Comparison of ENCODE assay signal across 37 cellular contexts in genomic region chr4:103329642-103330041, GRCh38.
"Had no signal": no experiment of that assay in that cellular context is flagged by ENCODE, and none has a peak within 500 bp of the region (broad histone marks: within the 10 kb centered on the region; RNA-seq: fewer than 3 reads in every experiment).

No MANE protein-coding gene starts in this region.

- H3K4me3 Mint-ChIP-seq: activated B cell treated with CpG ODN at 0.5 μM for 24 hours; activated CD4-positive, alpha-beta memory T cell treated with anti-CD3 and anti-CD28 coated beads for 36 hours; activated CD4-positive, alpha-beta T cell treated with anti-CD3 and anti-CD28 coated beads, Interleukin-2, amount 10 ng/mL, durations not matched to agents 24 days and 14 days; activated CD8-positive, alpha-beta T cell treated with anti-CD3 and anti-CD28 coated beads for 36 hours; activated naive CD4-positive, alpha-beta T cell treated with anti-CD3 and anti-CD28 coated beads, Interleukin-2, amount 10 ng/mL, durations not matched to agents 7 days and 5 days; activated naive CD4-positive, alpha-beta T cell treated with anti-CD3 and anti-CD28 coated beads, Interleukin-2, amount 50 U/mL, for 24 hours; activated naive CD8-positive, alpha-beta T cell; activated naive CD8-positive, alpha-beta T cell treated with anti-CD3 and anti-CD28 coated beads, Interleukin-2, amount 10 ng/mL, durations not matched to agents 7 days and 5 days; activated naive CD8-positive, alpha-beta T cell treated with anti-CD3 and anti-CD28 coated beads, Interleukin-2, amount 50 U/mL, for 24 hours; activated T-cell treated with anti-CD3 and anti-CD28 coated beads, Interleukin-2, amount 50 U/mL, for 4 hours; activated T-cell treated with anti-CD3 and anti-CD28 coated beads, Interleukin-2, amount 50 U/mL, for 72 hours; activated T-helper 1 cell treated with anti-CD3 and anti-CD28 coated beads, Interleukin-12 subunit alpha, Interleukin-12 subunit beta, Interleukin-2, Interleukin-4 antibody, amounts not matched to agents 30 ng/mL and 10 ng/mL and 1 ng/mL, durations not matched to agents 14 hours and 24 hours and 36 hours; activated T-helper 17 cell treated with anti-CD3 and anti-CD28 coated beads, Interleukin-2, amount 50 U/mL, for 72 hours; brain; central memory CD8-positive, alpha-beta T cell; T-helper 1 cell treated with Interleukin-12 subunit alpha and Interleukin-12 subunit beta and Interleukin-4 antibody, amounts not matched to agents 30 μg/mL and 1 μg/mL, for 36 hours; T-helper 2 cell treated with Interferon-gamma antibody and Interleukin-4, amounts not matched to agents 5 μg/mL and 100 μg/mL, for 36 hours had no signal

- H3K27me3 Mint-ChIP-seq: activated B cell treated with CpG ODN at 0.5 μM for 24 hours; activated CD4-positive, alpha-beta memory T cell treated with anti-CD3 and anti-CD28 coated beads for 36 hours; activated CD4-positive, alpha-beta T cell treated with anti-CD3 and anti-CD28 coated beads, Interleukin-2, amount 10 ng/mL, durations not matched to agents 24 days and 14 days; activated CD8-positive, alpha-beta T cell treated with anti-CD3 and anti-CD28 coated beads for 36 hours; activated naive CD4-positive, alpha-beta T cell treated with anti-CD3 and anti-CD28 coated beads, Interleukin-2, amount 10 ng/mL, durations not matched to agents 7 days and 5 days; activated naive CD8-positive, alpha-beta T cell treated with anti-CD3 and anti-CD28 coated beads, Interleukin-2, amount 10 ng/mL, durations not matched to agents 7 days and 5 days; activated naive CD8-positive, alpha-beta T cell treated with anti-CD3 and anti-CD28 coated beads, Interleukin-2, amount 50 U/mL, for 24 hours; activated T-helper 17 cell treated with anti-CD3 and anti-CD28 coated beads, Interleukin-2, amount 50 U/mL, for 72 hours; brain; central memory CD8-positive, alpha-beta T cell had no signal

- H3K4me3 ChIP-seq: ascending aorta, cardiac muscle cell had no signal

- H3K27ac Mint-ChIP-seq: activated B cell treated with CpG ODN at 0.5 μM for 24 hours; activated CD4-positive, alpha-beta memory T cell treated with anti-CD3 and anti-CD28 coated beads for 36 hours; activated CD4-positive, alpha-beta T cell treated with anti-CD3 and anti-CD28 coated beads, Interleukin-2, amount 10 ng/mL, durations not matched to agents 24 days and 14 days; activated CD8-positive, alpha-beta T cell treated with anti-CD3 and anti-CD28 coated beads for 36 hours; activated naive CD4-positive, alpha-beta T cell treated with anti-CD3 and anti-CD28 coated beads, Interleukin-2, amount 10 ng/mL, durations not matched to agents 7 days and 5 days; activated naive CD4-positive, alpha-beta T cell treated with anti-CD3 and anti-CD28 coated beads, Interleukin-2, amount 50 U/mL, for 24 hours; activated naive CD8-positive, alpha-beta T cell; activated naive CD8-positive, alpha-beta T cell treated with anti-CD3 and anti-CD28 coated beads, Interleukin-2, amount 10 ng/mL, durations not matched to agents 7 days and 5 days; activated naive CD8-positive, alpha-beta T cell treated with anti-CD3 and anti-CD28 coated beads, Interleukin-2, amount 50 U/mL, for 24 hours; activated T-cell treated with anti-CD3 and anti-CD28 coated beads, Interleukin-2, amount 50 U/mL, for 72 hours; activated T-helper 1 cell treated with anti-CD3 and anti-CD28 coated beads, Interleukin-12 subunit alpha, Interleukin-12 subunit beta, Interleukin-2, Interleukin-4 antibody, amounts not matched to agents 30 ng/mL and 10 ng/mL and 1 ng/mL, durations not matched to agents 14 hours and 24 hours and 36 hours; activated T-helper 17 cell treated with anti-CD3 and anti-CD28 coated beads, Interleukin-2, amount 50 U/mL, for 72 hours; brain; T-helper 1 cell treated with Interleukin-12 subunit alpha and Interleukin-12 subunit beta and Interleukin-4 antibody, amounts not matched to agents 30 μg/mL and 1 μg/mL, for 36 hours; T-helper 2 cell treated with Interferon-gamma antibody and Interleukin-4, amounts not matched to agents 5 μg/mL and 100 μg/mL, for 36 hours had no signal

- H3K27me3 ChIP-seq: ascending aorta, cardiac muscle cell had no signal

- H3K4me1 ChIP-seq: ascending aorta had no signal

- ATAC-seq: activated CD8-positive, alpha-beta T cell treated with anti-CD3 and anti-CD28 coated beads for 36 hours; activated naive CD8-positive, alpha-beta T cell treated with anti-CD3 and anti-CD28 coated beads, Interleukin-2, amount 50 U/mL, for 24 hours; activated T-cell treated with anti-CD3 and anti-CD28 coated beads, Interleukin-2, amount 50 U/mL, for 4 hours; activated T-cell treated with anti-CD3 and anti-CD28 coated beads, Interleukin-2, amount 50 U/mL, for 72 hours; activated T-helper 17 cell treated with anti-CD3 and anti-CD28 coated beads, Interleukin-2, amount 50 U/mL, for 72 hours had no signal

- DNase-seq: activated B cell treated with CpG ODN at 0.5 μM for 24 hours; activated CD4-positive, alpha-beta memory T cell treated with anti-CD3 and anti-CD28 coated beads for 36 hours; activated CD4-positive, alpha-beta T cell treated with anti-CD3 and anti-CD28 coated beads for 4 hours; activated CD4-positive, alpha-beta T cell treated with anti-CD3 and anti-CD28 coated beads, Interleukin-2, amount 10 ng/mL, durations not matched to agents 24 days and 14 days; activated CD4-positive, alpha-beta T cell treated with anti-CD3 and anti-CD28 coated beads, Interleukin-2, amount 50 U/mL, for 1 hour; activated CD4-positive, alpha-beta T cell treated with anti-CD3 and anti-CD28 coated beads, Interleukin-2, amount 50 U/mL, for 4 hours; activated CD4-positive, CD25-positive, alpha-beta regulatory T cell treated with anti-CD3 and anti-CD28 coated beads, Interleukin-2, amount 50 U/mL, for 72 hours; activated CD8-positive, alpha-beta memory T cell treated with anti-CD3 and anti-CD28 coated beads, Interleukin-2, amount 50 U/mL, for 4 hours; activated CD8-positive, alpha-beta T cell treated with anti-CD3 and anti-CD28 coated beads for 36 hours; activated effector memory CD4-positive, alpha-beta T cell treated with anti-CD3 and anti-CD28 coated beads, Interleukin-2, amount 50 U/mL, for 16 hours; activated gamma-delta T cell treated with Interleukin-2 at 50 U/mL for 16 hours; activated naive CD4-positive, alpha-beta T cell; activated naive CD4-positive, alpha-beta T cell treated with anti-CD3 and anti-CD28 coated beads, Interleukin-2, amount 10 ng/mL, durations not matched to agents 7 days and 5 days; activated naive CD8-positive, alpha-beta T cell treated with anti-CD3 and anti-CD28 coated beads, Interleukin-2, amount 10 ng/mL, durations not matched to agents 7 days and 5 days; activated naive CD8-positive, alpha-beta T cell treated with anti-CD3 and anti-CD28 coated beads, Interleukin-2, amount 50 U/mL, for 24 hours; activated T-cell treated with anti-CD3 and anti-CD28 coated beads for 4 hours; activated T-cell treated with anti-CD3 and anti-CD28 coated beads, Interleukin-2, amount 50 U/mL, for 1 hour; activated T-cell treated with anti-CD3 and anti-CD28 coated beads, Interleukin-2, amount 50 U/mL, for 4 hours; activated T-cell treated with anti-CD3 and anti-CD28 coated beads, Interleukin-2, amount 50 U/mL, for 72 hours; amygdala; anterior cingulate cortex; caudate nucleus; cerebellar nuclear complex; T-helper 1 cell; T-helper 2 cell; T-helper 9 cell had no signal

- H3K36me3 ChIP-seq: ascending aorta, cardiac muscle cell had no signal

- H3K36me3 Mint-ChIP-seq: activated CD4-positive, alpha-beta memory T cell treated with anti-CD3 and anti-CD28 coated beads for 36 hours; activated naive CD4-positive, alpha-beta T cell treated with anti-CD3 and anti-CD28 coated beads, Interleukin-2, amount 10 ng/mL, durations not matched to agents 7 days and 5 days; activated naive CD4-positive, alpha-beta T cell treated with anti-CD3 and anti-CD28 coated beads, Interleukin-2, amount 50 U/mL, for 24 hours; activated naive CD8-positive, alpha-beta T cell; activated naive CD8-positive, alpha-beta T cell treated with anti-CD3 and anti-CD28 coated beads, Interleukin-2, amount 10 ng/mL, durations not matched to agents 7 days and 5 days; brain had no signal

- H3K9me3 Mint-ChIP-seq: activated naive CD4-positive, alpha-beta T cell treated with anti-CD3 and anti-CD28 coated beads, Interleukin-2, amount 10 ng/mL, durations not matched to agents 7 days and 5 days; activated naive CD8-positive, alpha-beta T cell treated with anti-CD3 and anti-CD28 coated beads, Interleukin-2, amount 50 U/mL, for 24 hours; activated T-helper 17 cell treated with anti-CD3 and anti-CD28 coated beads, Interleukin-2, amount 50 U/mL, for 72 hours; central memory CD8-positive, alpha-beta T cell; T-helper 1 cell treated with Interleukin-12 subunit alpha and Interleukin-12 subunit beta and Interleukin-4 antibody, amounts not matched to agents 30 μg/mL and 1 μg/mL, for 36 hours; T-helper 2 cell treated with Interferon-gamma antibody and Interleukin-4, amounts not matched to agents 5 μg/mL and 100 μg/mL, for 36 hours had no signal

- H3K4me1 Mint-ChIP-seq: activated B cell treated with CpG ODN at 0.5 μM for 24 hours; activated CD4-positive, alpha-beta T cell treated with anti-CD3 and anti-CD28 coated beads, Interleukin-2, amount 10 ng/mL, durations not matched to agents 24 days and 14 days; activated naive CD4-positive, alpha-beta T cell treated with anti-CD3 and anti-CD28 coated beads, Interleukin-2, amount 10 ng/mL, durations not matched to agents 7 days and 5 days; activated naive CD4-positive, alpha-beta T cell treated with anti-CD3 and anti-CD28 coated beads, Interleukin-2, amount 50 U/mL, for 24 hours; activated naive CD8-positive, alpha-beta T cell treated with anti-CD3 and anti-CD28 coated beads, Interleukin-2, amount 10 ng/mL, durations not matched to agents 7 days and 5 days; activated naive CD8-positive, alpha-beta T cell treated with anti-CD3 and anti-CD28 coated beads, Interleukin-2, amount 50 U/mL, for 24 hours; activated T-helper 17 cell treated with anti-CD3 and anti-CD28 coated beads, Interleukin-2, amount 50 U/mL, for 72 hours; brain; central memory CD8-positive, alpha-beta T cell had no signal

- H3K27ac ChIP-seq: ascending aorta, cardiac muscle cell, VCaP had no signal

- H3K9me3 ChIP-seq: ascending aorta had no signal
